In genomic region chr6:39303425-39304153, GRCh38 we compare ENCODE assay signal across 2 cellular contexts.
A peak's percentile ranks its signal among the peaks of the same experiment; 100 is the strongest.
TF ChIP-seq lines count a peak whose summit lies in the region.

No MANE protein-coding gene starts in this region.

TF ChIP-seq in SK-N-SH treated with all-trans-retinoic acid at 6 μM for 48 hours, 23 proteins besides CTCF, POLR2A, EP300 and RAD21 (continued from another document):
- TF ChIP-seq ZNF565 (CRISPR knock-in tag; conservative IDR thresholded peaks at IDR 0.05; ENCODE audit: low read depth): no peak

TF ChIP-seq in HepG2, 621 proteins besides CTCF, POLR2A, EP300 and RAD21 (continued from another document):
- 0 out of 2 replicates have a peak, but pooled peaks have one; percentile 47 for TF ChIP-seq ZNF224 (CRISPR knock-in tag; IDR thresholded peaks at IDR 0.05)
